ENCODE assay signal across 8 cellular contexts in genomic region chr19:860481-861098, GRCh38. TPM values are rescaled to one million over a fixed set of nuclear protein-coding genes. Genes with fewer than 3 reads are reported as not detected.
A peak's percentile ranks its signal among the peaks of the same experiment; 100 is the strongest.
DNase-seq lines count a peak whose midpoint lies in the region; ATAC-seq and TF ChIP-seq lines count a peak whose summit lies in the region.

No MANE protein-coding gene starts in this region.

- no peaks in the 10 kb centered on the region for H3K9me3 Mint-ChIP-seq in dendritic cell treated with granulocyte-macrophage colony-stimulating factor and Interleukin-4, amounts not matched to agents 40 ng/mL and 50 ng/mL, for 4 days
- H3K9me3 Mint-ChIP-seq in stimulated activated memory B cell treated with anti-CD40 and anti-IgM and Interleukin-4, amounts not matched to agents 10 μg/mL and 1 μg/mL and 100 μg/mL, for 72 hours, result no peaks in the 10 kb centered on the region

- peaks cover 19% of the 10 kb centered on the region for H3K36me3 Mint-ChIP-seq in dendritic cell treated with granulocyte-macrophage colony-stimulating factor and Interleukin-4, amounts not matched to agents 40 ng/mL and 50 ng/mL, for 4 days (ENCODE audit: low read depth)
- H3K36me3 Mint-ChIP-seq in stimulated activated memory B cell treated with anti-CD40 and anti-IgM and Interleukin-4, amounts not matched to agents 10 μg/mL and 1 μg/mL and 100 μg/mL, for 72 hours, result no peaks in the 10 kb centered on the region

- no peaks in the 10 kb centered on the region for H3K9me3 ChIP-seq in lung (ENCODE audit: control insufficient read depth in 2 of 2, insufficient read depth in 1 of 2, low read length in 1 of 2)

- H3K27me3 ChIP-seq in lung (ENCODE audit: control insufficient read depth, insufficient read depth), result no peaks in the 10 kb centered on the region

- WGBS in lung, 2 donors, result 4 to 8% methylated on average over 64 to 76 of the region's 76 CpGs

- ATAC-seq in lung (ENCODE audit: insufficient read depth, low FRiP score), result peak; percentile 50
- peak; percentile 56 for ATAC-seq in stimulated activated memory B cell treated with anti-CD40 and anti-IgM and Interleukin-4, amounts not matched to agents 10 μg/mL and 1 μg/mL and 100 μg/mL, for 72 hours
- no peak for ATAC-seq in HG03342 (IDR thresholded peaks at IDR 0.05; ENCODE audit: unreplicated experiment)
- ATAC-seq in HG03139 (IDR thresholded peaks at IDR 0.05; ENCODE audit: unreplicated experiment), result no peak

- peak; percentile 52 for TF ChIP-seq CTCF in LNCaP clone FGC (IDR thresholded peaks at IDR 0.05; ENCODE audit: control insufficient read depth, extremely low read depth, insufficient read depth)
- TF ChIP-seq CTCF in WI38 (IDR thresholded peaks at IDR 0.05; ENCODE audit: low read depth, low read length), result no peak
- no peak for TF ChIP-seq CTCF in lung (IDR thresholded peaks at IDR 0.05; ENCODE audit: control extremely low read depth, extremely low read depth)

- H3K36me3 ChIP-seq in lung (ENCODE audit: control insufficient read depth in 2 of 2, insufficient read depth in 2 of 2, low read length in 2 of 2), result no peaks in the 10 kb centered on the region

- H3K27ac Mint-ChIP-seq in dendritic cell treated with granulocyte-macrophage colony-stimulating factor and Interleukin-4, amounts not matched to agents 40 ng/mL and 50 ng/mL, for 4 days, result peak overlapping the region; percentile 89
- no peak overlapping the region for H3K27ac Mint-ChIP-seq in stimulated activated memory B cell treated with anti-CD40 and anti-IgM and Interleukin-4, amounts not matched to agents 10 μg/mL and 1 μg/mL and 100 μg/mL, for 72 hours

- intact Hi-C loops in dendritic cell treated with granulocyte-macrophage colony-stimulating factor and Interleukin-4, amounts not matched to agents 40 ng/mL and 50 ng/mL, for 4 days (cut with micrococcal nuclease), result loop anchor here (5.0 kb wide), 1 partner anchor 122 kb away; the partner anchor contains the start of gene WDR18

- H3K4me1 Mint-ChIP-seq in dendritic cell treated with granulocyte-macrophage colony-stimulating factor and Interleukin-4, amounts not matched to agents 40 ng/mL and 50 ng/mL, for 4 days (ENCODE audit: low read depth), result peaks cover 57% of the 10 kb centered on the region
- H3K4me1 Mint-ChIP-seq in stimulated activated memory B cell treated with anti-CD40 and anti-IgM and Interleukin-4, amounts not matched to agents 10 μg/mL and 1 μg/mL and 100 μg/mL, for 72 hours, result peaks cover 44% of the 10 kb centered on the region

- peak overlapping the region; percentile 76 for H3K4me3 Mint-ChIP-seq in dendritic cell treated with granulocyte-macrophage colony-stimulating factor and Interleukin-4, amounts not matched to agents 40 ng/mL and 50 ng/mL, for 4 days
- H3K4me3 Mint-ChIP-seq in stimulated activated memory B cell treated with anti-CD40 and anti-IgM and Interleukin-4, amounts not matched to agents 10 μg/mL and 1 μg/mL and 100 μg/mL, for 72 hours, result peak overlapping the region; percentile 56

- peaks cover 0 to 13% of the 10 kb centered on the region in 2 donors for H3K4me1 ChIP-seq in lung (ENCODE audit: control insufficient read depth in 2 of 2, insufficient read depth in 2 of 2, low read length in 2 of 2)

- peak overlapping the region in 1 of 2 donors; percentile 27 for H3K27ac ChIP-seq in lung (ENCODE audit: low read depth in 1 of 2, low read length in 1 of 2)

- H3K27me3 Mint-ChIP-seq in dendritic cell treated with granulocyte-macrophage colony-stimulating factor and Interleukin-4, amounts not matched to agents 40 ng/mL and 50 ng/mL, for 4 days, result peaks cover 2% of the 10 kb centered on the region
- peaks cover 21% of the 10 kb centered on the region for H3K27me3 Mint-ChIP-seq in stimulated activated memory B cell treated with anti-CD40 and anti-IgM and Interleukin-4, amounts not matched to agents 10 μg/mL and 1 μg/mL and 100 μg/mL, for 72 hours

- DNase-seq in ELF-1 (ENCODE audit: low read depth, low spot score), result peak; percentile 58
- DNase-seq in LNCaP clone FGC (ENCODE audit: low read depth), result peak; percentile 11
- DNase-seq in lung (ENCODE audit: low spot score), result peak; percentile 72

- H3K4me3 ChIP-seq in LNCaP clone FGC (ENCODE audit: low read depth, low read length), result peak overlapping the region; percentile 54
- peak overlapping the region; percentile 47 for H3K4me3 ChIP-seq in WI38 (ENCODE audit: low read depth, low read length)
- no peak overlapping the region for H3K4me3 ChIP-seq in lung

RNA-seq across cellular contexts. Expression of gene CFD, which starts 1.1 kb away (rescaled TPM):
- total RNA-seq in lung, result 100 to 1,000 TPM in 1 of 2 donors, 10 to 100 TPM in 1; 90.8 to 185 TPM
- 100 to 1,000 TPM in 1 of 2 donors, 10 to 100 TPM in 1; 97.2 to 227 TPM for polyA plus RNA-seq in lung

RNA-seq across cellular contexts. Expression of gene ELANE, which starts 8.5 kb away (rescaled TPM):
- 10 to 100 TPM in 1 of 2 donors, 1 to 10 TPM in 1; 1.4 to 16.6 TPM for total RNA-seq in lung
- polyA plus RNA-seq in lung, result 10 to 100 TPM in 1 of 2 donors, 1 to 10 TPM in 1; 2.0 to 21.0 TPM

RNA-seq across cellular contexts. Expression of gene PRTN3, which starts 19.8 kb away (rescaled TPM):
- 10 to 100 TPM in 1 of 2 donors, under 1 TPM in 1; 0.58 to 23.3 TPM for total RNA-seq in lung
- 10 to 100 TPM in 1 of 2 donors, under 1 TPM in 1; 0.85 to 18.5 TPM for polyA plus RNA-seq in lung

RNA-seq across cellular contexts. Expression of gene MED16, which starts 32.4 kb away (rescaled TPM):
- 10 to 100 TPM; 38.7 to 59.7 TPM for total RNA-seq in lung
- 10 to 100 TPM; 44.8 to 72.3 TPM for polyA plus RNA-seq in lung

RNA-seq across cellular contexts. Expression of gene RNU6-9, which starts 32.7 kb away (rescaled TPM):
- not detected for total RNA-seq in lung
- not detected for polyA plus RNA-seq in lung

Comparison
In these comparisons a context has a peak if more than half of its experiments do, and no peak if none do; other contexts are left out.
1. DNase-seq: peak in every context shown above with its lines; median percentile 72 in lung; 58 in ELF-1; 11 in LNCaP clone FGC.
2. ATAC-seq: peak in lung (single experiment) and stimulated activated memory B cell treated with anti-CD40 and anti-IgM and Interleukin-4, amounts not matched to agents 10 μg/mL and 1 μg/mL and 100 μg/mL, for 72 hours (single experiment); none in HG03342 (single experiment) and HG03139 (single experiment).